Comparison of ENCODE assay signal across 21 cellular contexts in genomic region chr11:7905961-7906429, GRCh38. TPM values are rescaled to one million over a fixed set of nuclear protein-coding genes. Genes with fewer than 3 reads are reported as not detected.
DNase-seq lines count a peak whose midpoint lies in the region; ATAC-seq and TF ChIP-seq lines count a peak whose summit lies in the region.
"Had no signal": no experiment of that assay in that cellular context is flagged by ENCODE, and none has a peak within 500 bp of the region (broad histone marks: within the 10 kb centered on the region; RNA-seq: fewer than 3 reads in every experiment).

No MANE protein-coding gene starts in this region.

- peak overlapping the region; percentile 18; the same call in 1 of the 2 replicates for H3K4me2 ChIP-seq in IMR-90 (ENCODE audit: low read depth, low read length)

- peak overlapping the region; percentile 47 for H2AK9ac ChIP-seq in IMR-90 (replicated peaks; ENCODE audit: low read depth, low read length, poor library complexity)

- no TSS peak for BruUV-seq in IMR-90 (replicated peaks; lab: Mats Ljungman, UMichigan)

- H2BK20ac ChIP-seq in IMR-90 (ENCODE audit: low read depth, low read length) = peak overlapping the region; percentile 70

- H3K4me1 ChIP-seq in IMR-90 (ENCODE audit: control insufficient read depth, insufficient read depth, low read length) = peaks cover 9% of the 10 kb centered on the region
- H3K4me1 ChIP-seq in lower lobe of right lung = peaks cover 7% of the 10 kb centered on the region
- H3K4me1 ChIP-seq in upper lobe of left lung = no peaks in the 10 kb centered on the region

- H3K4ac ChIP-seq in IMR-90 (ENCODE audit: low read depth, low read length) = peak overlapping the region; percentile 91

- H4K8ac ChIP-seq in IMR-90 (ENCODE audit: low read depth in 2 of 2, low read length in 2 of 2) = peak overlapping the region; percentile 78 to 80

- TF ChIP-seq EP300 in upper lobe of left lung (IDR thresholded peaks at IDR 0.05) = no peak

- H2AK5ac ChIP-seq in IMR-90 (ENCODE audit: low read depth, low read length) = peak overlapping the region; percentile 55; the same call in 1 of the 2 replicates

- H3K9ac ChIP-seq in IMR-90 (ENCODE audit: low read depth, low read length) = peak overlapping the region; percentile 20; the same call in 1 of the 2 replicates

- peak overlapping the region; percentile 67; the same call in 1 of the 2 replicates for H3K23ac ChIP-seq in IMR-90 (ENCODE audit: low read depth, low read length)

- H2BK5ac ChIP-seq in IMR-90 (ENCODE audit: low read depth, low read length, poor library complexity, severe bottlenecking) = peak overlapping the region; percentile 78

- ATAC-seq in IMR-90 (ENCODE audit: low read depth) (peak; percentile 38; the same call in 1 of the 2 replicates), lower lobe of right lung (peak; percentile 89 to 93), upper lobe of left lung (ENCODE audit: low FRiP score in 2 of 2) (peak; percentile 50 to 93)
- ATAC-seq: activated CD8-positive, alpha-beta T cell treated with anti-CD3 and anti-CD28 coated beads, Interleukin-2, amount 10 ng/mL, durations not matched to agents 7 days and 5 days; stimulated activated effector memory CD8-positive, alpha-beta T cell treated with anti-CD3 and anti-CD28 coated beads, Interleukin-12 subunit alpha, Interleukin-12 subunit beta, amount 100 ng/mL, for 72 hours had no signal

- in situ Hi-C loops in IMR-90 (cut with MboI; ENCODE audit: low sequenced_read_pairs) = no loop called here

- no peak for TF ChIP-seq POLR2A in IMR-90 (IDR thresholded peaks at IDR 0.05; ENCODE audit: low read depth, low read length)
- peak in 1 of 4 donors; percentile 39 for TF ChIP-seq POLR2A in upper lobe of left lung (IDR thresholded peaks at IDR 0.05)

- WGBS in IMR-90 (ENCODE audit: extremely low coverage in 2 of 2, insufficient read length in 1 of 2), 2 experiments = no CpG with 5 or more reads among the region's 3 CpGs
- WGBS in upper lobe of left lung, 2 donors = 31 to 42% methylated on average over 3 of the region's 3 CpGs

- dilution Hi-C loops in IMR-90 (cut with HindIII; ENCODE audit: low sequenced_read_pairs, unreplicated experiment) = no loop called here

- peaks cover 0 to 3% of the 10 kb centered on the region in 2 experiments; a peak in 1 of 4 replicates for H3K79me1 ChIP-seq in IMR-90 (ENCODE audit: low read depth in 1 of 2, low read length in 2 of 2)

- H3K9me3 ChIP-seq in IMR-90 (ENCODE audit: control insufficient read depth, insufficient read depth, low read length) (no peaks in the 10 kb centered on the region), lower lobe of right lung (no peaks in the 10 kb centered on the region), upper lobe of left lung (no peaks in the 10 kb centered on the region)

- H3K36me3 ChIP-seq in IMR-90 (ENCODE audit: control insufficient read depth, insufficient read depth, low read length) (no peaks in the 10 kb centered on the region), lower lobe of right lung (no peaks in the 10 kb centered on the region), upper lobe of left lung (no peaks in the 10 kb centered on the region)
- H3K36me3 ChIP-seq: cardiac muscle cell had no signal

- POLR2A ChIA-PET in IMR-90 (lab: Charles Lee; ENCODE audit: unreplicated experiment) = interaction anchor here (0.9 to 2.7 kb wide), 2 partner anchors 79 to 81 kb away, joined by 4 to 9 read pairs; partner anchors contain the start of gene EIF3F

- TF ChIP-seq CTCF in IMR-90 (conservative IDR thresholded peaks at IDR 0.05; ENCODE audit: low read depth, low read length) (no peak), lower lobe of right lung (IDR thresholded peaks at IDR 0.05) (no peak), upper lobe of left lung (IDR thresholded peaks at IDR 0.05) (no peak)

- no peak overlapping the region for H3K4me3 ChIP-seq in IMR-90 (ENCODE audit: insufficient read depth, low read depth, low read length)
- peak overlapping the region; percentile 31 for H3K4me3 ChIP-seq in lower lobe of right lung
- peak overlapping the region in 2 of 4 donors; percentile 17 to 33 for H3K4me3 ChIP-seq in upper lobe of left lung
- H3K4me3 ChIP-seq: cardiac muscle cell had no signal

- H3K18ac ChIP-seq in IMR-90 (ENCODE audit: low read depth, low read length) = peak overlapping the region; percentile 80; the same call in 1 of the 2 replicates

- H3K56ac ChIP-seq in IMR-90 (ENCODE audit: extremely low read depth, insufficient read depth, low read length) = peak overlapping the region; percentile 43; the same call in 1 of the 2 replicates

- peaks cover 5% of the 10 kb centered on the region; the same call in 1 of the 2 replicates for H3K9me1 ChIP-seq in IMR-90 (ENCODE audit: insufficient read depth, low read length)

- peak overlapping the region; percentile 80 for H4K91ac ChIP-seq in IMR-90 (ENCODE audit: insufficient read depth, low read depth, low read length)

- H2BK15ac ChIP-seq in IMR-90 (ENCODE audit: low read depth, low read length) = peak overlapping the region; percentile 62; the same call in 2 of the 3 replicates

- CTCF ChIA-PET in IMR-90 (lab: Yijun Ruan, JAX) = interaction anchor here (0.6 to 5.4 kb wide), 8 partner anchors 14 to 193 kb away, joined by 3 to 79 read pairs (median 4); partner anchors contain the start of gene EIF3F

- peak overlapping the region; percentile 93 for H4K5ac ChIP-seq in IMR-90 (ENCODE audit: low read depth, low read length)

- H3K27ac ChIP-seq in IMR-90 (ENCODE audit: insufficient read depth, low read length) (peak overlapping the region; percentile 39; the same call in 1 of the 2 replicates), lower lobe of right lung (peak overlapping the region; percentile 67), upper lobe of left lung (peak overlapping the region; percentile 47 to 71 (median 58))
- H3K27ac ChIP-seq: C4-2B, cardiac muscle cell had no signal

- intact Hi-C loops in IMR-90 (cut with micrococcal nuclease) (loop anchor here (1.0 kb wide), 2 partner anchors 81 to 193 kb away; partner anchors contain the start of gene EIF3F), lower lobe of right lung (cut with DNase I) (no loop called here)

- DNase-seq in IMR-90 (no peak), cerebellar cortex (ENCODE audit: low spot score) (peak; percentile 45), lower lobe of right lung (peak; percentile 70), upper lobe of left lung (peak in 1 of 2 donors; percentile 56), retina (no peak), DMS153 treated with DMSO at 0.1 percent for 48 hours (lab: John Stamatoyannopoulos, UW; ENCODE audit: unreplicated experiment) (no peak)
- DNase-seq in activated naive CD4-positive, alpha-beta T cell treated with anti-CD3 and anti-CD28 coated beads, Interleukin-2, amount 50 U/mL, for 16 hours = no peak
- DNase-seq: activated CD8-positive, alpha-beta T cell treated with anti-CD3 and anti-CD28 coated beads, Interleukin-2, amount 10 ng/mL, durations not matched to agents 7 days and 5 days; activated gamma-delta T cell treated with Interleukin-2 at 50 U/mL for 16 hours; erythroblast; hypothalamus; NCI-H1417 treated with DMSO at 0.1 percent for 48 hours; NCI-H510A; Right ventricle myocardium superior; stimulated activated CD4-positive, alpha-beta T cell treated with anti-CD3 and anti-CD28 coated beads, Interleukin-4, amount 100 ng/mL, for 1 hour had no signal

- peak overlapping the region; percentile 86 for H2AFZ ChIP-seq in IMR-90 (replicated peaks; ENCODE audit: low read length, poor library complexity)

- H3K14ac ChIP-seq in IMR-90 (replicated peaks; ENCODE audit: low read depth, low read length) = peak overlapping the region; percentile 90

- peak overlapping the region; percentile 94 for H2BK120ac ChIP-seq in IMR-90 (ENCODE audit: low read depth, low read length)

- TF ChIP-seq RAD21 in IMR-90 (IDR thresholded peaks at IDR 0.05; ENCODE audit: low read length) = no peak

- no peaks in the 10 kb centered on the region for H4K20me1 ChIP-seq in IMR-90 (ENCODE audit: insufficient read depth, low read length)

- H3K27me3 ChIP-seq in IMR-90 (ENCODE audit: control insufficient read depth, insufficient read depth, low read length) (no peaks in the 10 kb centered on the region), lower lobe of right lung (ENCODE audit: low read depth) (no peaks in the 10 kb centered on the region), upper lobe of left lung (no peaks in the 10 kb centered on the region)
- H3K27me3 ChIP-seq: cardiac muscle cell had no signal

TF ChIP-seq in IMR-90, 13 proteins besides CTCF, POLR2A, EP300 and RAD21 (continues in another document):
- no peak for TF ChIP-seq MAFK (IDR thresholded peaks at IDR 0.05; ENCODE audit: low read depth, low read length)
- TF ChIP-seq RFX5 (IDR thresholded peaks at IDR 0.05; ENCODE audit: low read depth, low read length) = no peak
- no peak for TF ChIP-seq CHD1 (IDR thresholded peaks at IDR 0.05; ENCODE audit: low read depth, low read length)
- TF ChIP-seq CEBPB (IDR thresholded peaks at IDR 0.05; ENCODE audit: low read depth, low read length) = no peak
- no peak for TF ChIP-seq MAZ (IDR thresholded peaks at IDR 0.05; ENCODE audit: borderline replicate concordance, low read depth, low read length)
- TF ChIP-seq ELK1 (IDR thresholded peaks at IDR 0.05; ENCODE audit: borderline replicate concordance, low read depth, low read length) = no peak

RNA-seq across cellular contexts. Expression of gene OR10A6, which starts 25.1 kb away (rescaled TPM):
- total RNA-seq in IMR-90 (2012; rRNA removed) (not detected in 2 replicates), lower lobe of right lung (not detected), upper lobe of left lung (not detected)
- 0.14 and 0.19 TPM in 2 replicates for polyA plus RNA-seq in IMR-90 (2012; rRNA removed)
- 0.03 TPM in 1 of 2 replicates, not detected in the other for polyA plus RNA-seq in IMR-90 (2012; cell fraction: cytosol; rRNA removed)
- 0.09 and 1.0 TPM in 2 replicates for polyA plus RNA-seq in IMR-90 (2012; cell fraction: nucleus; rRNA removed; ENCODE audit: low replicate concordance)
- total RNA-seq: activated CD8-positive, alpha-beta T cell treated with anti-CD3 and anti-CD28 coated beads, Interleukin-2, amount 10 ng/mL, durations not matched to agents 7 days and 5 days; cardiac muscle cell; G401; mucosa of gallbladder; Right ventricle myocardium superior had no signal
- polyA plus RNA-seq: cardiac muscle cell, IgD-negative memory B cell had no signal

RNA-seq across cellular contexts. Expression of gene OR10A3, which starts 35.5 kb away (rescaled TPM):
- under 0.01 TPM in 1 of 2 replicates, not detected in the other for total RNA-seq in IMR-90 (2012; rRNA removed)
- 0.03 and 0.13 TPM in 2 replicates for polyA plus RNA-seq in IMR-90 (2012; rRNA removed)
- not detected in 2 replicates for polyA plus RNA-seq in IMR-90 (2012; cell fraction: cytosol; rRNA removed)
- 0.12 and 1.1 TPM in 2 replicates for polyA plus RNA-seq in IMR-90 (2012; cell fraction: nucleus; rRNA removed; ENCODE audit: low replicate concordance)
- not detected for total RNA-seq in lower lobe of right lung
- not detected for total RNA-seq in upper lobe of left lung
- total RNA-seq: activated CD8-positive, alpha-beta T cell treated with anti-CD3 and anti-CD28 coated beads, Interleukin-2, amount 10 ng/mL, durations not matched to agents 7 days and 5 days; cardiac muscle cell; G401; mucosa of gallbladder; Right ventricle myocardium superior had no signal
- polyA plus RNA-seq: cardiac muscle cell, IgD-negative memory B cell had no signal

RNA-seq across cellular contexts. Expression of gene NLRP10, which starts 59.3 kb away (rescaled TPM):
- total RNA-seq in IMR-90 (2012; rRNA removed) (25.6 and 36.7 TPM in 2 replicates), lower lobe of right lung (not detected), upper lobe of left lung (not detected)
- 5.8 and 6.5 TPM in 2 replicates for polyA plus RNA-seq in IMR-90 (2012; rRNA removed)
- 4.6 and 5.6 TPM in 2 replicates for polyA plus RNA-seq in IMR-90 (2012; cell fraction: cytosol; rRNA removed)
- 2.4 and 2.5 TPM in 2 replicates for polyA plus RNA-seq in IMR-90 (2012; cell fraction: nucleus; rRNA removed; ENCODE audit: low replicate concordance)
- total RNA-seq: activated CD8-positive, alpha-beta T cell treated with anti-CD3 and anti-CD28 coated beads, Interleukin-2, amount 10 ng/mL, durations not matched to agents 7 days and 5 days; cardiac muscle cell; G401; mucosa of gallbladder; Right ventricle myocardium superior had no signal
- polyA plus RNA-seq: cardiac muscle cell, IgD-negative memory B cell had no signal

Comparison
In these comparisons a context has a peak if more than half of its experiments do, and no peak if none do; other contexts are left out.
1. ATAC-seq: peak in every context shown above with its lines; median percentile 91 in lower lobe of right lung; 72 in upper lobe of left lung; 38 in IMR-90.
2. DNase-seq: peak in cerebellar cortex (single experiment) and lower lobe of right lung (single experiment); none in IMR-90 (single experiment), activated naive CD4-positive, alpha-beta T cell treated with anti-CD3 and anti-CD28 coated beads, Interleukin-2, amount 50 U/mL, for 16 hours (single experiment), retina (single experiment) and DMS153 treated with DMSO at 0.1 percent for 48 hours (single experiment).
3. RNA of gene NLRP10, which starts 59.3 kb away (total RNA-seq): 25.6 to 36.7 TPM in IMR-90; not detected in lower lobe of right lung (single experiment) and not detected in upper lobe of left lung; every median in the first group is over 10 times any median in the second.
4. Peak in every context shown above with its lines, with median percentiles within 50 percentile points of each other: H3K27ac ChIP-seq.